Comparison of ENCODE assay signal across 1 cellular context in the genomic region with DNA sequence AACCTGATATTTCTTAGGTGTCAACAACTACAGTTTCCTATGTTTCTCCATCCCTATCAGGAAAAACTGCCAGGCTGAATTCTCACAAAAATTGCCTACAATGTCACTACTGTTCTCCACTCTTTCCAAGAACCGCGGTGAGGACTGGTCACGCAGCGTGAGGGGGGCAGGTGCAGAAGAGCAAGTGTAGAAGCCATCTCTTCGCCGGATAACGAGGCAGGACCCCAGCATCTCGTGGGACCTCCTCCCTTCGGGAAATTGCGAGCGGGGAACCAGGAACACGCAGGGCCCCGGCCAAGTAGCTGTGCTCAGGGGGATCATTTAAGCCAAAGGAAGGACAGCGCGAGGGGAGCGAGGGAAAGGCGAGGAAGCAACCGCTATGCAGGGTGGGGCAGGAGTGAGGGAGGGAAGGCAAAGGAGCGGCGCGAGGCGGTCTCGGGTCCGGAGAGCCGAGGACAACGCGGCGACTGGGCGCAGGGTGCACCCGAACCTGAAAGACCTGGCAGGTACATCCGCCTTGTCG.
A peak's percentile ranks its signal among the peaks of the same experiment; 100 is the strongest.
TF ChIP-seq lines count a peak whose summit lies in the region.

No MANE protein-coding gene starts in this region.

TF ChIP-seq in GM12878, 131 proteins besides CTCF, POLR2A, EP300 and RAD21:
- TF ChIP-seq, protein P1, sequence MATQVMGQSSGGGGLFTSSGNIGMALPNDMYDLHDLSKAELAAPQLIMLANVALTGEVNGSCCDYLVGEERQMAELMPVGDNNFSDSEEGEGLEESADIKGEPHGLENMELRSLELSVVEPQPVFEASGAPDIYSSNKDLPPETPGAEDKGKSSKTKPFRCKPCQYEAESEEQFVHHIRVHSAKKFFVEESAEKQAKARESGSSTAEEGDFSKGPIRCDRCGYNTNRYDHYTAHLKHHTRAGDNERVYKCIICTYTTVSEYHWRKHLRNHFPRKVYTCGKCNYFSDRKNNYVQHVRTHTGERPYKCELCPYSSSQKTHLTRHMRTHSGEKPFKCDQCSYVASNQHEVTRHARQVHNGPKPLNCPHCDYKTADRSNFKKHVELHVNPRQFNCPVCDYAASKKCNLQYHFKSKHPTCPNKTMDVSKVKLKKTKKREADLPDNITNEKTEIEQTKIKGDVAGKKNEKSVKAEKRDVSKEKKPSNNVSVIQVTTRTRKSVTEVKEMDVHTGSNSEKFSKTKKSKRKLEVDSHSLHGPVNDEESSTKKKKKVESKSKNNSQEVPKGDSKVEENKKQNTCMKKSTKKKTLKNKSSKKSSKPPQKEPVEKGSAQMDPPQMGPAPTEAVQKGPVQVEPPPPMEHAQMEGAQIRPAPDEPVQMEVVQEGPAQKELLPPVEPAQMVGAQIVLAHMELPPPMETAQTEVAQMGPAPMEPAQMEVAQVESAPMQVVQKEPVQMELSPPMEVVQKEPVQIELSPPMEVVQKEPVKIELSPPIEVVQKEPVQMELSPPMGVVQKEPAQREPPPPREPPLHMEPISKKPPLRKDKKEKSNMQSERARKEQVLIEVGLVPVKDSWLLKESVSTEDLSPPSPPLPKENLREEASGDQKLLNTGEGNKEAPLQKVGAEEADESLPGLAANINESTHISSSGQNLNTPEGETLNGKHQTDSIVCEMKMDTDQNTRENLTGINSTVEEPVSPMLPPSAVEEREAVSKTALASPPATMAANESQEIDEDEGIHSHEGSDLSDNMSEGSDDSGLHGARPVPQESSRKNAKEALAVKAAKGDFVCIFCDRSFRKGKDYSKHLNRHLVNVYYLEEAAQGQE (IDR thresholded peaks at IDR 0.05; ENCODE audit: low read depth, low read length), result 0 out of 2 replicates have a peak, but pooled peaks have one; percentile 1
- TF ChIP-seq ZNF384 (IDR thresholded peaks at IDR 0.05; ENCODE audit: borderline replicate concordance, low read depth, low read length), result no peak
- no peak for TF ChIP-seq GABPA (IDR thresholded peaks at IDR 0.05; ENCODE audit: low read depth)
- no peak for TF ChIP-seq GATAD2B (conservative IDR thresholded peaks at IDR 0.05; ENCODE audit: low read depth)
- TF ChIP-seq, protein P2, sequence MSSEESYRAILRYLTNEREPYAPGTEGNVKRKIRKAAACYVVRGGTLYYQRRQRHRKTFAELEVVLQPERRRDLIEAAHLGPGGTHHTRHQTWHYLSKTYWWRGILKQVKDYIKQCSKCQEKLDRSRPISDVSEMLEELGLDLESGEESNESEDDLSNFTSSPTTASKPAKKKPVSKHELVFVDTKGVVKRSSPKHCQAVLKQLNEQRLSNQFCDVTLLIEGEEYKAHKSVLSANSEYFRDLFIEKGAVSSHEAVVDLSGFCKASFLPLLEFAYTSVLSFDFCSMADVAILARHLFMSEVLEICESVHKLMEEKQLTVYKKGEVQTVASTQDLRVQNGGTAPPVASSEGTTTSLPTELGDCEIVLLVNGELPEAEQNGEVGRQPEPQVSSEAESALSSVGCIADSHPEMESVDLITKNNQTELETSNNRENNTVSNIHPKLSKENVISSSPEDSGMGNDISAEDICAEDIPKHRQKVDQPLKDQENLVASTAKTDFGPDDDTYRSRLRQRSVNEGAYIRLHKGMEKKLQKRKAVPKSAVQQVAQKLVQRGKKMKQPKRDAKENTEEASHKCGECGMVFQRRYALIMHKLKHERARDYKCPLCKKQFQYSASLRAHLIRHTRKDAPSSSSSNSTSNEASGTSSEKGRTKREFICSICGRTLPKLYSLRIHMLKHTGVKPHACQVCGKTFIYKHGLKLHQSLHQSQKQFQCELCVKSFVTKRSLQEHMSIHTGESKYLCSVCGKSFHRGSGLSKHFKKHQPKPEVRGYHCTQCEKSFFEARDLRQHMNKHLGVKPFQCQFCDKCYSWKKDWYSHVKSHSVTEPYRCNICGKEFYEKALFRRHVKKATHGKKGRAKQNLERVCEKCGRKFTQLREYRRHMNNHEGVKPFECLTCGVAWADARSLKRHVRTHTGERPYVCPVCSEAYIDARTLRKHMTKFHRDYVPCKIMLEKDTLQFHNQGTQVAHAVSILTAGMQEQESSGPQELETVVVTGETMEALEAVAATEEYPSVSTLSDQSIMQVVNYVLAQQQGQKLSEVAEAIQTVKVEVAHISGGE (CRISPR knock-in tag; IDR thresholded peaks at IDR 0.05), result no peak
- no peak for TF ChIP-seq SMAD5 (IDR thresholded peaks at IDR 0.05; ENCODE audit: low read depth)
